2 cellular contexts compared by ENCODE assay signal in genomic region chr11:119433369-119433749, GRCh38.
TF ChIP-seq lines count a peak whose summit lies in the region.

No MANE protein-coding gene starts in this region.

TF ChIP-seq in GM23338, 12 proteins besides CTCF, POLR2A, EP300 and RAD21 (continued from another document):
- TF ChIP-seq STAT1 (IDR thresholded peaks at IDR 0.05; ENCODE audit: unreplicated experiment): no peak
- TF ChIP-seq JUNB (IDR thresholded peaks at IDR 0.05; ENCODE audit: unreplicated experiment): no peak
- no peak for TF ChIP-seq EZH2 (IDR thresholded peaks at IDR 0.05; ENCODE audit: low read depth, unreplicated experiment)
- no peak for TF ChIP-seq REST (IDR thresholded peaks at IDR 0.05; ENCODE audit: unreplicated experiment)
- TF ChIP-seq NANOG (IDR thresholded peaks at IDR 0.05; ENCODE audit: borderline replicate concordance): no peak
- no peak for TF ChIP-seq ZNF331 (CRISPR knock-in tag; IDR thresholded peaks at IDR 0.05; ENCODE audit: low read depth)
- TF ChIP-seq ZNF462 (CRISPR knock-in tag; IDR thresholded peaks at IDR 0.05): no peak
- TF ChIP-seq POLR2AphosphoS5 (IDR thresholded peaks at IDR 0.05; ENCODE audit: low read depth): no peak

TF ChIP-seq in SK-N-SH, 30 proteins besides CTCF, POLR2A, EP300 and RAD21 (continued from another document):
- no peak for TF ChIP-seq GATA2 (CRISPR knock-in tag; IDR thresholded peaks at IDR 0.05)
- peak; percentile 49 for TF ChIP-seq NFIC (IDR thresholded peaks at IDR 0.05; ENCODE audit: borderline replicate concordance)
- TF ChIP-seq FOSL2 (IDR thresholded peaks at IDR 0.05; ENCODE audit: borderline replicate concordance, low read depth): peak; percentile 80; the same call in 1 of the 2 replicates
